In the genomic region with DNA sequence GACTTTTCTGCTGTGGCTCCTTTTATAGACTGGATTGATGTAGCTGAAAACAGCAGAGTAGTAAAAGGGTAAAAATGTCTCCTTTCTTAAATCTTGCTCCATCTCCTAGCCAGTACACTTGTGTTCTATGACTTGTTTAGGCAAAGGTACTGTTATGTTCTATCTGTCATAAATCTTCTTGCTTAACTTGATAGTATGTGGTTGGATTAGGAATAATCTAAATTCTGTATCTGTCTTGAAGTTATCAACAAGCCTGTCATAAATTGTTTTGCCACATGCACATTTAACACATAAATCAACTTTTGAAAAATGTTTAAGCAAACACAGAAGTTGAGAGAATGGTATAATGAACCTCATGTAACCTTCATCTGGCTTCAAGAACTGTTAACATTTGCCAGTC, we compare ENCODE assay signal across 30 cellular contexts.
"Had no signal": no experiment of that assay in that cellular context is flagged by ENCODE, and none has a peak within 500 bp of the region (broad histone marks: within the 10 kb centered on the region; RNA-seq: fewer than 3 reads in every experiment).

No MANE protein-coding gene starts in this region.

- H3K4me3 ChIP-seq: dorsolateral prefrontal cortex, heart right ventricle, left lung, neural progenitor cell, psoas muscle, right lobe of liver, smooth muscle cell, suprapubic skin, transverse colon, upper lobe of right lung, uterus had no signal

- H3K4me2 ChIP-seq: neural progenitor cell, smooth muscle cell had no signal

- ATAC-seq: esophagus mucosa; foreskin keratinocyte; heart right ventricle; left cardiac atrium; left lung; naive thymus-derived CD4-positive, alpha-beta T cell; psoas muscle; right lobe of liver; stimulated activated naive CD8-positive, alpha-beta T cell treated with anti-CD3 and anti-CD28 coated beads, Interleukin-15, amount 100 ng/mL, for 72 hours; upper lobe of right lung had no signal

- H3K4me1 Mint-ChIP-seq: neural progenitor cell; stimulated activated naive CD8-positive, alpha-beta T cell treated with anti-CD3 and anti-CD28 coated beads, Interleukin-15, amount 100 ng/mL, for 72 hours had no signal

- H3K36me3 ChIP-seq: heart right ventricle, left lung, neural progenitor cell, right lobe of liver, suprapubic skin, transverse colon, upper lobe of right lung, uterus had no signal

- H3K9ac ChIP-seq: neural progenitor cell had no signal

- H3K4me1 ChIP-seq: foreskin keratinocyte, heart right ventricle, left lung, neural progenitor cell, psoas muscle, right lobe of liver, transverse colon, upper lobe of right lung, uterus had no signal

- H3K4me3 Mint-ChIP-seq: endodermal cell; naive thymus-derived CD4-positive, alpha-beta T cell; nephron; neural progenitor cell; stimulated activated naive CD8-positive, alpha-beta T cell treated with anti-CD3 and anti-CD28 coated beads, Interleukin-15, amount 100 ng/mL, for 72 hours had no signal

- H3K27ac Mint-ChIP-seq: endodermal cell; naive thymus-derived CD4-positive, alpha-beta T cell; nephron; neural progenitor cell had no signal

- H3K27me3 ChIP-seq: dorsolateral prefrontal cortex, foreskin keratinocyte, heart right ventricle, left lung, neural progenitor cell, right lobe of liver, suprapubic skin, transverse colon, upper lobe of right lung, uterus had no signal

- H3K9me3 ChIP-seq: heart right ventricle, left lung, psoas muscle, right lobe of liver, suprapubic skin, transverse colon, upper lobe of right lung, uterus had no signal

- H3K9me3 Mint-ChIP-seq: endodermal cell; nephron; neural progenitor cell; stimulated activated naive CD8-positive, alpha-beta T cell treated with anti-CD3 and anti-CD28 coated beads, Interleukin-15, amount 100 ng/mL, for 72 hours had no signal

- DNase-seq: dorsolateral prefrontal cortex; effector CD8-positive, alpha-beta T cell; endodermal cell; foreskin keratinocyte; glutamatergic neuron; heart right ventricle; hippocampal formation; left cardiac atrium; left lung; mesenchymal stem cell; midbrain; naive thymus-derived CD4-positive, alpha-beta T cell; psoas muscle; retina; right lobe of liver; stimulated activated CD4-positive, alpha-beta T cell treated with anti-CD3 and anti-CD28 coated beads, Interleukin-12 subunit alpha, Interleukin-12 subunit beta, amount 100 ng/mL, for 4 hours; stimulated activated CD4-positive, alpha-beta T cell treated with anti-CD3 and anti-CD28 coated beads, Interleukin-1b, Interleukin-23, amount 100 ng/mL, for 48 hours; stimulated activated CD4-positive, alpha-beta T cell treated with anti-CD3 and anti-CD28 coated beads, Interleukin-4, amount 100 ng/mL, for 1 hour; stimulated activated CD8-positive, alpha-beta memory T cell treated with anti-CD3 and anti-CD28 coated beads, Interleukin-4, amount 100 ng/mL, for 48 hours; stimulated activated naive CD4-positive, alpha-beta T cell; stimulated activated naive CD8-positive, alpha-beta T cell treated with anti-CD3 and anti-CD28 coated beads, Interleukin-15, amount 100 ng/mL, for 72 hours; transverse colon; upper lobe of right lung; uterus had no signal

- H3K27ac ChIP-seq: dorsolateral prefrontal cortex, epithelial cell of prostate, foreskin keratinocyte, heart right ventricle, left lung, neural progenitor cell, psoas muscle, right lobe of liver, suprapubic skin, upper lobe of right lung, uterus had no signal

- H2AFZ ChIP-seq: neural progenitor cell had no signal

- H3K36me3 Mint-ChIP-seq: naive thymus-derived CD4-positive, alpha-beta T cell; neural progenitor cell had no signal
